In genomic region chr1:92638498-92638897, GRCh38 we compare ENCODE assay signal across 21 cellular contexts.
DNase-seq lines count a peak whose midpoint lies in the region; ATAC-seq, FAIRE-seq and TF ChIP-seq lines count a peak whose summit lies in the region.
"Had no signal": no experiment of that assay in that cellular context is flagged by ENCODE, and none has a peak within 500 bp of the region (broad histone marks: within the 10 kb centered on the region; RNA-seq: fewer than 3 reads in every experiment).

No MANE protein-coding gene starts in this region.

- no peak overlapping the region; the same call in 1 of the 2 replicates for H2AFZ ChIP-seq in Karpas-422 (ENCODE audit: low read length)
- H2AFZ ChIP-seq: GM23248 had no signal

- no peaks in the 10 kb centered on the region for H4K20me1 ChIP-seq in Karpas-422 (ENCODE audit: insufficient read depth, low read depth, low read length)
- H4K20me1 ChIP-seq: BLaER1 had no signal

- TF ChIP-seq EP300 in gastroesophageal sphincter (IDR thresholded peaks at IDR 0.05): no peak

- H3K36me3 ChIP-seq in Karpas-422 (ENCODE audit: insufficient read depth, low read length) (no peaks in the 10 kb centered on the region), gastroesophageal sphincter (peaks cover 5 to 19% of the 10 kb centered on the region in 2 donors)

- peak; percentile 56 for FAIRE-seq in GM12891 (lab: Jason Lieb, UNC)
- FAIRE-seq: GM12892, H1 had no signal

- TF ChIP-seq CTCF in gastroesophageal sphincter (IDR thresholded peaks at IDR 0.05): no peak

- no peaks in the 10 kb centered on the region for H3K9me3 ChIP-seq in Karpas-422 (ENCODE audit: low read length)
- no peaks in the 10 kb centered on the region for H3K9me3 ChIP-seq in gastroesophageal sphincter
- H3K9me3 ChIP-seq: Caco-2 had no signal

- TF ChIP-seq POLR2A in GM12891 (IDR thresholded peaks at IDR 0.05; ENCODE audit: low read depth, low read length) (no peak), gastroesophageal sphincter (IDR thresholded peaks at IDR 0.05) (no peak)

- DNase-seq in GM12891 (ENCODE audit: insufficient read length, low spot score) (no peak), Karpas-422 (no peak), GM19240 (ENCODE audit: insufficient read length, low spot score) (no peak), ecto neural progenitor cell (ENCODE audit: low spot score) (no peak)
- DNase-seq: Caco-2; CD4-positive, CD25-positive, alpha-beta regulatory T cell; CD8-positive, alpha-beta T cell; DMS 273 treated with DMSO at 0.1 percent for 48 hours; DMS79; EL; GDM1; GM23248; H7; HCEC 1CT had no signal

- peak; percentile 89 for ATAC-seq in GM18861 (IDR thresholded peaks at IDR 0.05; ENCODE audit: unreplicated experiment)
- ATAC-seq in gastroesophageal sphincter: no peak
- ATAC-seq: CD8-positive, alpha-beta T cell had no signal

- peak overlapping the region; percentile 17 for H3K4me2 ChIP-seq in Karpas-422 (ENCODE audit: low read depth, low read length, poor library complexity, severe bottlenecking)
- H3K4me2 ChIP-seq: BLaER1 had no signal

- H3K4me1 ChIP-seq in Karpas-422 (ENCODE audit: low read length) (peaks cover 15% of the 10 kb centered on the region), gastroesophageal sphincter (no peaks in the 10 kb centered on the region)
- H3K4me1 ChIP-seq: BLaER1, Caco-2 had no signal

- H3K27me3 ChIP-seq in Karpas-422 (ENCODE audit: low read length) (no peaks in the 10 kb centered on the region), gastroesophageal sphincter (no peaks in the 10 kb centered on the region)
- H3K27me3 ChIP-seq: BLaER1 had no signal

- H3K9ac ChIP-seq in Karpas-422 (ENCODE audit: low read length): no peak overlapping the region
- H3K9ac ChIP-seq: BLaER1, GM23248 had no signal

- no peak overlapping the region for H3K27ac ChIP-seq in Karpas-422 (ENCODE audit: low read length)
- H3K27ac ChIP-seq in gastroesophageal sphincter: no peak overlapping the region
- H3K27ac ChIP-seq: 22Rv1, BLaER1, C4-2B, GM23248 had no signal

- no peaks in the 10 kb centered on the region for H3K79me2 ChIP-seq in Karpas-422 (ENCODE audit: low read length)

- H3K9me2 ChIP-seq in Karpas-422 (replicated peaks; ENCODE audit: insufficient read depth, low read length): no peaks in the 10 kb centered on the region

- H3K4me3 ChIP-seq in Karpas-422 (ENCODE audit: low read length) (no peak overlapping the region), gastroesophageal sphincter (no peak overlapping the region)
- H3K4me3 ChIP-seq: BLaER1, GM23248 had no signal

TF ChIP-seq in GM12891, 5 proteins besides CTCF, POLR2A, EP300 and RAD21:
- TF ChIP-seq POU2F2 (IDR thresholded peaks at IDR 0.05; ENCODE audit: low read depth, low read length) (no peak), POLR2AphosphoS5 (IDR thresholded peaks at IDR 0.05; ENCODE audit: low read depth, low read length) (no peak), TAF1 (IDR thresholded peaks at IDR 0.05; ENCODE audit: low read depth, low read length) (no peak), SPI1 (IDR thresholded peaks at IDR 0.05; ENCODE audit: low read depth, low read length) (no peak), PAX5 (IDR thresholded peaks at IDR 0.05; ENCODE audit: insufficient read depth, low read length, severe bottlenecking) (no peak)
